ENCODE assay signal across 23 cellular contexts in genomic region chr7:152035807-152036206, GRCh38.
"Had no signal": no experiment of that assay in that cellular context is flagged by ENCODE, and none has a peak within 500 bp of the region (broad histone marks: within the 10 kb centered on the region; RNA-seq: fewer than 3 reads in every experiment).

No MANE protein-coding gene starts in this region.

- H3K27ac Mint-ChIP-seq: activated CD4-positive, alpha-beta T cell treated with anti-CD3 and anti-CD28 coated beads, Interleukin-2, amount 10 ng/mL, durations not matched to agents 7 days and 5 days; activated CD8-positive, alpha-beta T cell treated with anti-CD3 and anti-CD28 coated beads, Interleukin-2, amount 10 ng/mL, durations not matched to agents 7 days and 5 days; activated naive CD8-positive, alpha-beta T cell treated with anti-CD3 and anti-CD28 coated beads, Interleukin-2, amount 10 ng/mL, durations not matched to agents 7 days and 5 days; activated T-cell treated with anti-CD3 and anti-CD28 coated beads, Interleukin-2, amount 50 U/mL, for 24 hours; activated T-helper 2 cell treated with anti-CD3 and anti-CD28 coated beads, Interferon-gamma antibody, Interleukin-2, Interleukin-4, amounts not matched to agents 10 μg/mL and 5 μg/mL and 100 μg/mL, durations not matched to agents 14 hours and 24 hours and 36 hours; type B pancreatic cell had no signal

- H3K4me3 Mint-ChIP-seq: activated CD4-positive, alpha-beta T cell treated with anti-CD3 and anti-CD28 coated beads, Interleukin-2, amount 10 ng/mL, durations not matched to agents 7 days and 5 days; activated CD8-positive, alpha-beta T cell treated with anti-CD3 and anti-CD28 coated beads, Interleukin-2, amount 10 ng/mL, durations not matched to agents 7 days and 5 days; activated naive CD8-positive, alpha-beta T cell treated with anti-CD3 and anti-CD28 coated beads, Interleukin-2, amount 10 ng/mL, durations not matched to agents 7 days and 5 days; activated T-cell treated with anti-CD3 and anti-CD28 coated beads, Interleukin-2, amount 50 U/mL, for 24 hours; neural crest cell; stimulated activated naive CD8-positive, alpha-beta T cell treated with anti-CD3 and anti-CD28 coated beads, Interleukin-15, amount 100 ng/mL, for 72 hours had no signal

- H3K27me3 Mint-ChIP-seq: activated CD4-positive, alpha-beta T cell treated with anti-CD3 and anti-CD28 coated beads, Interleukin-2, amount 10 ng/mL, durations not matched to agents 7 days and 5 days; activated naive CD8-positive, alpha-beta T cell treated with anti-CD3 and anti-CD28 coated beads, Interleukin-2, amount 10 ng/mL, durations not matched to agents 7 days and 5 days; activated T-cell treated with anti-CD3 and anti-CD28 coated beads, Interleukin-2, amount 50 U/mL, for 24 hours; stimulated activated naive CD8-positive, alpha-beta T cell treated with anti-CD3 and anti-CD28 coated beads, Interleukin-15, amount 100 ng/mL, for 72 hours; type B pancreatic cell had no signal

- H3K36me3 ChIP-seq: ovary, right lobe of liver had no signal

- H3K27me3 ChIP-seq: ovary, right lobe of liver, suprapubic skin had no signal

- DNase-seq: activated CD4-positive, alpha-beta T cell treated with anti-CD3 and anti-CD28 coated beads, Interleukin-2, amount 10 ng/mL, durations not matched to agents 7 days and 5 days; activated CD8-positive, alpha-beta T cell treated with anti-CD3 and anti-CD28 coated beads, Interleukin-2, amount 10 ng/mL, durations not matched to agents 7 days and 5 days; activated naive CD4-positive, alpha-beta T cell treated with Interleukin-2 at 50 U/mL for 16 hours; activated naive CD8-positive, alpha-beta T cell treated with anti-CD3 and anti-CD28 coated beads, Interleukin-2, amount 10 ng/mL, durations not matched to agents 7 days and 5 days; activated T-cell treated with anti-CD3 and anti-CD28 coated beads, Interleukin-2, amount 50 U/mL, for 24 hours; amygdala; foreskin fibroblast; hippocampal formation; left ventricle myocardium inferior; mammary epithelial cell; ovary; psoas muscle; right lobe of liver; small intestine; stimulated activated CD4-positive, alpha-beta T cell treated with anti-CD3 and anti-CD28 coated beads, Interleukin-4, amount 100 ng/mL, for 1 hour; stimulated activated naive CD8-positive, alpha-beta T cell treated with anti-CD3 and anti-CD28 coated beads, Interleukin-15, amount 100 ng/mL, for 72 hours; T-helper 9 cell had no signal

- H3K27ac ChIP-seq: epithelial cell of prostate, left ventricle myocardium inferior, ovary, psoas muscle, right lobe of liver, suprapubic skin had no signal

- H3K4me3 ChIP-seq: left ventricle myocardium inferior, ovary, psoas muscle, right lobe of liver, suprapubic skin had no signal

- H3K9me3 ChIP-seq: psoas muscle, right lobe of liver had no signal

- ATAC-seq: activated CD4-positive, CD25-positive, alpha-beta regulatory T cell treated with anti-CD3 and anti-CD28 coated beads, Interleukin-2, amount 50 U/mL, for 24 hours; activated CD8-positive, alpha-beta T cell treated with anti-CD3 and anti-CD28 coated beads, Interleukin-2, amount 10 ng/mL, durations not matched to agents 7 days and 5 days; psoas muscle; stimulated activated naive CD8-positive, alpha-beta T cell treated with anti-CD3 and anti-CD28 coated beads, Interleukin-15, amount 100 ng/mL, for 72 hours had no signal

- H3K4me1 ChIP-seq: left ventricle myocardium inferior, right lobe of liver, suprapubic skin had no signal
